Comparison of ENCODE assay signal across 1 cellular context in the genomic region with DNA sequence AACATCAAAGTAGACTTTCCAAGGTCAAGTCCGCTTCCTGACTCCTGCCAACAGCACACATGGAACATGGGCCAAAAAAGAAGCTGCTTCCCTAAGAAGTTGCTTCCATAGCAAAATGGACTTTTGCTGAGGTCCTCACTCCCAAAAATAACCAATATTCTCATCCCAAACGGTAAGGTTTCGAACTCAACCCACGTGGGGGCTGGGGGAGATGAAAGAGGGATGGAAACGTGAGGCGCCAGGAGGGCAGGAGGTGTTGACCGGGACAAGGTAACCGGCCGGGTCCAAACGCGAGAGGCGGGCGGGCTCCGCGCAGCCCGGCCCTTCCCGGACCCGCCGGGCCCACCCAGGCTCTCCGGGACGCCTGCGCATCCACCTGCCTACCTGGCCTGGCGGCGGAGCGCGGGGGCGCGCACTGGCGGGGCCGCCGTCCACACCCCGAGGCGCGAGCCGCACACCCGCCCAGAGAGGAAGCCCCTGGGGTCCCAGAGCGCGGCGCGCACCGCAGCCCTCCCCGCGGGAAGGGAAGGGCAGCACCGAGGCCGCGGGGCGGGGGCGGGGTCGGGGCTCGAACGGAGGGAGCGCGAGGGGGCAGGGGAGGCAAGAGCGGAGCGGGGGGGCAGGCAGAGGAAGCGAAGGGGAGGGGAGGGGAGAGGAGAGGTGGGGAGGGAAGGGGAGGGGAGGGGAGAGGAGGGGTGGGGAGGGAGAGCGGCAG.
TF ChIP-seq lines count a peak whose summit lies in the region.

No MANE protein-coding gene starts in this region.

TF ChIP-seq in HepG2, 621 proteins besides CTCF, POLR2A, EP300 and RAD21 (continued from another document and continues in another):
- peak; percentile 62 for TF ChIP-seq ZNF687 (CRISPR knock-in tag; IDR thresholded peaks at IDR 0.05)
- peak; percentile 65; the same call in 1 of the 2 replicates for TF ChIP-seq KLF12 (CRISPR knock-in tag; IDR thresholded peaks at IDR 0.05; ENCODE audit: borderline replicate concordance)
- TF ChIP-seq, protein P1, sequence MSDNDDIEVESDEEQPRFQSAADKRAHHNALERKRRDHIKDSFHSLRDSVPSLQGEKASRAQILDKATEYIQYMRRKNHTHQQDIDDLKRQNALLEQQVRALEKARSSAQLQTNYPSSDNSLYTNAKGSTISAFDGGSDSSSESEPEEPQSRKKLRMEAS (IDR thresholded peaks at IDR 0.05) = peak; percentile 60; the same call in 1 of the 2 replicates
- TF ChIP-seq SNAPC5 (CRISPR knock-in tag; IDR thresholded peaks at IDR 0.05; ENCODE audit: borderline replicate concordance) = 0 out of 2 replicates have a peak, but pooled peaks have one; percentile 57
- TF ChIP-seq ZBTB33 (CRISPR knock-in tag; IDR thresholded peaks at IDR 0.05) = no peak
- no peak for TF ChIP-seq ZNF766 (CRISPR knock-in tag; IDR thresholded peaks at IDR 0.05; ENCODE audit: borderline replicate concordance)
- no peak for TF ChIP-seq ZNF329 (CRISPR knock-in tag; IDR thresholded peaks at IDR 0.05; ENCODE audit: low read depth)
- no peak for TF ChIP-seq ZSCAN9 (CRISPR knock-in tag; IDR thresholded peaks at IDR 0.05; ENCODE audit: borderline replicate concordance)
- no peak; the same call in 1 of the 2 replicates for TF ChIP-seq SAFB2 (CRISPR knock-in tag; IDR thresholded peaks at IDR 0.05; ENCODE audit: borderline replicate concordance, low read depth)
- no peak for TF ChIP-seq ZNF563 (CRISPR knock-in tag; IDR thresholded peaks at IDR 0.05)
- TF ChIP-seq NONO (IDR thresholded peaks at IDR 0.05) = no peak
- 0 out of 2 replicates have a peak, but pooled peaks have one; percentile 10 for TF ChIP-seq NONO (CRISPR knock-in tag; conservative IDR thresholded peaks at IDR 0.05)
- TF ChIP-seq ZNF614 (CRISPR knock-in tag; IDR thresholded peaks at IDR 0.05; ENCODE audit: borderline replicate concordance) = no peak
- peak; percentile 90 for TF ChIP-seq ZSCAN25 (CRISPR knock-in tag; IDR thresholded peaks at IDR 0.05)
- no peak for TF ChIP-seq DPF2 (CRISPR knock-in tag; IDR thresholded peaks at IDR 0.05; ENCODE audit: borderline replicate concordance, low read depth)
- no peak for TF ChIP-seq RXRB (CRISPR knock-in tag; IDR thresholded peaks at IDR 0.05; ENCODE audit: borderline replicate concordance)
- no peak for TF ChIP-seq NCOA1 (CRISPR knock-in tag; IDR thresholded peaks at IDR 0.05)
- no peak for TF ChIP-seq ZNF569 (CRISPR knock-in tag; IDR thresholded peaks at IDR 0.05; ENCODE audit: borderline replicate concordance)
- no peak for TF ChIP-seq SNRNP70 (IDR thresholded peaks at IDR 0.05; ENCODE audit: low read depth, low read length)
- no peak for TF ChIP-seq ZNF747 (CRISPR knock-in tag; IDR thresholded peaks at IDR 0.05; ENCODE audit: borderline replicate concordance)
- TF ChIP-seq ZNF530 (CRISPR knock-in tag; IDR thresholded peaks at IDR 0.05; ENCODE audit: low read depth) = no peak
- TF ChIP-seq, protein P2, sequence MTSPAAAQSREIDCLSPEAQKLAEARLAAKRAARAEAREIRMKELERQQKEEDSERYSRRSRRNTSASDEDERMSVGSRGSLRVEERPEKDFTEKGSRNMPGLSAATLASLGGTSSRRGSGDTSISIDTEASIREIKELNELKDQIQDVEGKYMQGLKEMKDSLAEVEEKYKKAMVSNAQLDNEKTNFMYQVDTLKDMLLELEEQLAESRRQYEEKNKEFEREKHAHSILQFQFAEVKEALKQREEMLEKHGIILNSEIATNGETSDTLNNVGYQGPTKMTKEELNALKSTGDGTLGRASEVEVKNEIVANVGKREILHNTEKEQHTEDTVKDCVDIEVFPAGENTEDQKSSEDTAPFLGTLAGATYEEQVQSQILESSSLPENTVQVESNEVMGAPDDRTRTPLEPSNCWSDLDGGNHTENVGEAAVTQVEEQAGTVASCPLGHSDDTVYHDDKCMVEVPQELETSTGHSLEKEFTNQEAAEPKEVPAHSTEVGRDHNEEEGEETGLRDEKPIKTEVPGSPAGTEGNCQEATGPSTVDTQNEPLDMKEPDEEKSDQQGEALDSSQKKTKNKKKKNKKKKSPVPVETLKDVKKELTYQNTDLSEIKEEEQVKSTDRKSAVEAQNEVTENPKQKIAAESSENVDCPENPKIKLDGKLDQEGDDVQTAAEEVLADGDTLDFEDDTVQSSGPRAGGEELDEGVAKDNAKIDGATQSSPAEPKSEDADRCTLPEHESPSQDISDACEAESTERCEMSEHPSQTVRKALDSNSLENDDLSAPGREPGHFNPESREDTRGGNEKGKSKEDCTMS (CRISPR knock-in tag; conservative IDR thresholded peaks at IDR 0.05) = no peak
- TF ChIP-seq MED1 (CRISPR knock-in tag; IDR thresholded peaks at IDR 0.05) = peak; percentile 28; the same call in 1 of the 2 replicates
- TF ChIP-seq REPIN1 (CRISPR knock-in tag; IDR thresholded peaks at IDR 0.05; ENCODE audit: borderline replicate concordance, low read depth) = no peak
- no peak for TF ChIP-seq HMGA1 (CRISPR knock-in tag; conservative IDR thresholded peaks at IDR 0.05)
- TF ChIP-seq, protein P3, sequence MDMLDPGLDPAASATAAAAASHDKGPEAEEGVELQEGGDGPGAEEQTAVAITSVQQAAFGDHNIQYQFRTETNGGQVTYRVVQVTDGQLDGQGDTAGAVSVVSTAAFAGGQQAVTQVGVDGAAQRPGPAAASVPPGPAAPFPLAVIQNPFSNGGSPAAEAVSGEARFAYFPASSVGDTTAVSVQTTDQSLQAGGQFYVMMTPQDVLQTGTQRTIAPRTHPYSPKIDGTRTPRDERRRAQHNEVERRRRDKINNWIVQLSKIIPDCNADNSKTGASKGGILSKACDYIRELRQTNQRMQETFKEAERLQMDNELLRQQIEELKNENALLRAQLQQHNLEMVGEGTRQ (IDR thresholded peaks at IDR 0.05; ENCODE audit: low read depth, low read length) = no peak
- TF ChIP-seq, protein P3 (CRISPR knock-in tag; IDR thresholded peaks at IDR 0.05; ENCODE audit: borderline replicate concordance) = no peak
- peak; percentile 24; the same call in 1 of the 2 replicates for TF ChIP-seq SPEN (CRISPR knock-in tag; IDR thresholded peaks at IDR 0.05; ENCODE audit: low read depth)
- TF ChIP-seq SMYD3 (CRISPR knock-in tag; IDR thresholded peaks at IDR 0.05) = no peak
- no peak for TF ChIP-seq ZNF432 (CRISPR knock-in tag; IDR thresholded peaks at IDR 0.05; ENCODE audit: borderline replicate concordance)
- TF ChIP-seq GABPB1 (CRISPR knock-in tag; IDR thresholded peaks at IDR 0.05) = peak; percentile 24; the same call in 1 of the 2 replicates
- TF ChIP-seq TMF1 (CRISPR knock-in tag; IDR thresholded peaks at IDR 0.05; ENCODE audit: low read depth) = 0 out of 2 replicates have a peak, but pooled peaks have one; percentile 31
- 0 out of 2 replicates have a peak, but pooled peaks have one; percentile 11 for TF ChIP-seq TCF7 (IDR thresholded peaks at IDR 0.05; ENCODE audit: low read depth)
- TF ChIP-seq ZNF770 (CRISPR knock-in tag; IDR thresholded peaks at IDR 0.05) = peak; percentile 10
- no peak for TF ChIP-seq DMTF1 (CRISPR knock-in tag; IDR thresholded peaks at IDR 0.05)
- no peak for TF ChIP-seq ZNF891 (CRISPR knock-in tag; IDR thresholded peaks at IDR 0.05)
- TF ChIP-seq, protein P4, sequence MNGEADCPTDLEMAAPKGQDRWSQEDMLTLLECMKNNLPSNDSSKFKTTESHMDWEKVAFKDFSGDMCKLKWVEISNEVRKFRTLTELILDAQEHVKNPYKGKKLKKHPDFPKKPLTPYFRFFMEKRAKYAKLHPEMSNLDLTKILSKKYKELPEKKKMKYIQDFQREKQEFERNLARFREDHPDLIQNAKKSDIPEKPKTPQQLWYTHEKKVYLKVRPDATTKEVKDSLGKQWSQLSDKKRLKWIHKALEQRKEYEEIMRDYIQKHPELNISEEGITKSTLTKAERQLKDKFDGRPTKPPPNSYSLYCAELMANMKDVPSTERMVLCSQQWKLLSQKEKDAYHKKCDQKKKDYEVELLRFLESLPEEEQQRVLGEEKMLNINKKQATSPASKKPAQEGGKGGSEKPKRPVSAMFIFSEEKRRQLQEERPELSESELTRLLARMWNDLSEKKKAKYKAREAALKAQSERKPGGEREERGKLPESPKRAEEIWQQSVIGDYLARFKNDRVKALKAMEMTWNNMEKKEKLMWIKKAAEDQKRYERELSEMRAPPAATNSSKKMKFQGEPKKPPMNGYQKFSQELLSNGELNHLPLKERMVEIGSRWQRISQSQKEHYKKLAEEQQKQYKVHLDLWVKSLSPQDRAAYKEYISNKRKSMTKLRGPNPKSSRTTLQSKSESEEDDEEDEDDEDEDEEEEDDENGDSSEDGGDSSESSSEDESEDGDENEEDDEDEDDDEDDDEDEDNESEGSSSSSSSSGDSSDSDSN (CRISPR knock-in tag; IDR thresholded peaks at IDR 0.05) = peak; percentile 37; the same call in 1 of the 2 replicates
- peak; percentile 35; the same call in 1 of the 2 replicates for TF ChIP-seq ESRRA (CRISPR knock-in tag; IDR thresholded peaks at IDR 0.05; ENCODE audit: low read depth)
- no peak for TF ChIP-seq ZNF724P (CRISPR knock-in tag; IDR thresholded peaks at IDR 0.05; ENCODE audit: borderline replicate concordance)
- TF ChIP-seq MBNL3 (CRISPR knock-in tag; conservative IDR thresholded peaks at IDR 0.05) = no peak
- TF ChIP-seq PHF21A (CRISPR knock-in tag; IDR thresholded peaks at IDR 0.05) = peak; percentile 59
- peak; percentile 49 for TF ChIP-seq AGO2 (optimal IDR thresholded peaks at IDR 0.05; ENCODE audit: low read depth, low read length)
